In genomic region chr15:29097168-29097567, GRCh38 we compare ENCODE assay signal across 22 cellular contexts.
"Had no signal": no experiment of that assay in that cellular context is flagged by ENCODE, and none has a peak within 500 bp of the region (broad histone marks: within the 10 kb centered on the region; RNA-seq: fewer than 3 reads in every experiment).

No MANE protein-coding gene starts in this region.

- H3K9me3 Mint-ChIP-seq: dendritic cell treated with granulocyte-macrophage colony-stimulating factor and Interleukin-4, amounts not matched to agents 40 ng/mL and 50 ng/mL, for 4 days; effector memory CD8-positive, alpha-beta T cell; nephron; stimulated activated memory B cell treated with anti-CD40 and anti-IgM and Interleukin-4, amounts not matched to agents 10 μg/mL and 1 μg/mL and 100 μg/mL, for 72 hours; stimulated activated naive CD8-positive, alpha-beta T cell treated with anti-CD3 and anti-CD28 coated beads, Interleukin-15, Interleukin-2, amounts not matched to agents 100 ng/mL and 50 ng/mL, for 24 hours had no signal

- H3K36me3 ChIP-seq: esophagus squamous epithelium, gastroesophageal sphincter, left ventricle myocardium inferior, neutrophil, right atrium auricular region, tibial artery, upper lobe of left lung, uterus had no signal

- ATAC-seq: effector memory CD8-positive, alpha-beta T cell; gastroesophageal sphincter; stimulated activated memory B cell treated with anti-CD40 and anti-IgM and Interleukin-4, amounts not matched to agents 10 μg/mL and 1 μg/mL and 100 μg/mL, for 72 hours had no signal

- H3K4me3 ChIP-seq: esophagus squamous epithelium, gastroesophageal sphincter, left ventricle myocardium inferior, lung, right atrium auricular region, tibial artery, upper lobe of left lung, uterus had no signal

- H3K9me3 ChIP-seq: esophagus squamous epithelium, gastroesophageal sphincter, left ventricle myocardium inferior, neutrophil, right atrium auricular region, tibial artery, upper lobe of left lung, uterus had no signal

- H3K4me3 Mint-ChIP-seq: dendritic cell treated with granulocyte-macrophage colony-stimulating factor and Interleukin-4, amounts not matched to agents 40 ng/mL and 50 ng/mL, for 4 days; effector memory CD8-positive, alpha-beta T cell; naive B cell; nephron; stimulated activated memory B cell treated with anti-CD40 and anti-IgM and Interleukin-4, amounts not matched to agents 10 μg/mL and 1 μg/mL and 100 μg/mL, for 72 hours; stimulated activated naive CD8-positive, alpha-beta T cell treated with anti-CD3 and anti-CD28 coated beads, Interleukin-15, Interleukin-2, amounts not matched to agents 100 ng/mL and 50 ng/mL, for 24 hours had no signal

- H3K27me3 ChIP-seq: esophagus squamous epithelium, gastroesophageal sphincter, neutrophil, right atrium auricular region, tibial artery, upper lobe of left lung, uterus had no signal

- DNase-seq: effector memory CD8-positive, alpha-beta T cell; esophagus squamous epithelium; foreskin fibroblast; glutamatergic neuron; islet precursor cell; left ventricle myocardium inferior; mesenchymal stem cell; naive B cell; small intestine; stimulated activated CD4-positive, alpha-beta T cell treated with anti-CD3 and anti-CD28 coated beads, Interleukin-2, amount 100 ng/mL, for 48 hours; stimulated activated CD8-positive, alpha-beta memory T cell treated with anti-CD3 and anti-CD28 coated beads, Interleukin-4, amount 100 ng/mL, for 48 hours; upper lobe of left lung; uterus had no signal

- H3K4me1 ChIP-seq: esophagus squamous epithelium, gastroesophageal sphincter, left ventricle myocardium inferior, right atrium auricular region, tibial artery, upper lobe of left lung, uterus had no signal

- H3K27ac ChIP-seq: esophagus squamous epithelium, gastroesophageal sphincter, left ventricle myocardium inferior, neutrophil, right atrium auricular region, tibial artery, upper lobe of left lung, uterus had no signal

- H3K27me3 Mint-ChIP-seq: dendritic cell treated with granulocyte-macrophage colony-stimulating factor and Interleukin-4, amounts not matched to agents 40 ng/mL and 50 ng/mL, for 4 days; effector memory CD8-positive, alpha-beta T cell; stimulated activated naive CD8-positive, alpha-beta T cell treated with anti-CD3 and anti-CD28 coated beads, Interleukin-15, Interleukin-2, amounts not matched to agents 100 ng/mL and 50 ng/mL, for 24 hours had no signal

- H3K27ac Mint-ChIP-seq: dendritic cell treated with granulocyte-macrophage colony-stimulating factor and Interleukin-4, amounts not matched to agents 40 ng/mL and 50 ng/mL, for 4 days; effector memory CD8-positive, alpha-beta T cell; naive B cell; nephron; stimulated activated memory B cell treated with anti-CD40 and anti-IgM and Interleukin-4, amounts not matched to agents 10 μg/mL and 1 μg/mL and 100 μg/mL, for 72 hours; stimulated activated naive CD8-positive, alpha-beta T cell treated with anti-CD3 and anti-CD28 coated beads, Interleukin-15, Interleukin-2, amounts not matched to agents 100 ng/mL and 50 ng/mL, for 24 hours had no signal

- H3K4me1 Mint-ChIP-seq: nephron; stimulated activated memory B cell treated with anti-CD40 and anti-IgM and Interleukin-4, amounts not matched to agents 10 μg/mL and 1 μg/mL and 100 μg/mL, for 72 hours had no signal

- H3K36me3 Mint-ChIP-seq: naive B cell; stimulated activated memory B cell treated with anti-CD40 and anti-IgM and Interleukin-4, amounts not matched to agents 10 μg/mL and 1 μg/mL and 100 μg/mL, for 72 hours had no signal
